Comparison of ENCODE assay signal across 12 cellular contexts in genomic region chr13:67515895-67516294, GRCh38.
DNase-seq lines count a peak whose midpoint lies in the region; ATAC-seq and TF ChIP-seq lines count a peak whose summit lies in the region.
"Had no signal": no experiment of that assay in that cellular context is flagged by ENCODE, and none has a peak within 500 bp of the region (broad histone marks: within the 10 kb centered on the region; RNA-seq: fewer than 3 reads in every experiment).

No MANE protein-coding gene starts in this region.

- peak; percentile 9 for DNase-seq in SIG-M5 treated with dmso at 0.1 percent for 504 hours (lab: John Stamatoyannopoulos, UW; ENCODE audit: unreplicated experiment)
- no peak for DNase-seq in SIG-M5 (lab: John Stamatoyannopoulos, UW)
- DNase-seq in RWPE1 (ENCODE audit: low spot score), result peak; percentile 28
- no peak for DNase-seq in glutamatergic neuron
- no peak for DNase-seq in EL
- DNase-seq in osteoblast (ENCODE audit: insufficient read length, low spot score, missing footprints), result no peak
- no peak for DNase-seq in activated T-cell treated with anti-CD3 and anti-CD28 coated beads, Interleukin-2, amount 50 U/mL, for 4 hours
- DNase-seq: activated CD4-positive, alpha-beta memory T cell treated with anti-CD3 and anti-CD28 coated beads for 36 hours; colonic mucosa; NCI-H526 treated with DMSO at 0.1 percent for 48 hours had no signal

- H3K4me3 ChIP-seq in osteoblast (ENCODE audit: insufficient read depth, low read length), result no peak overlapping the region
- H3K4me3 ChIP-seq: colonic mucosa had no signal

- no peak overlapping the region for H3K4me3 Mint-ChIP-seq in glutamatergic neuron (ENCODE audit: unreplicated experiment)
- no peak overlapping the region for H3K4me3 Mint-ChIP-seq in activated T-cell treated with anti-CD3 and anti-CD28 coated beads, Interleukin-2, amount 50 U/mL, for 4 hours
- H3K4me3 Mint-ChIP-seq: activated CD4-positive, alpha-beta memory T cell treated with anti-CD3 and anti-CD28 coated beads for 36 hours; memory B cell had no signal

- no peaks in the 10 kb centered on the region for H3K4me1 Mint-ChIP-seq in glutamatergic neuron (ENCODE audit: low read depth, unreplicated experiment)
- no peaks in the 10 kb centered on the region for H3K4me1 Mint-ChIP-seq in activated T-cell treated with anti-CD3 and anti-CD28 coated beads, Interleukin-2, amount 50 U/mL, for 4 hours (ENCODE audit: low read depth)
- H3K4me1 Mint-ChIP-seq: memory B cell had no signal

- H3K4me2 ChIP-seq in osteoblast (ENCODE audit: insufficient read depth, low read length), result no peak overlapping the region

- H3K9me3 ChIP-seq in osteoblast (ENCODE audit: low read depth, low read length), result no peaks in the 10 kb centered on the region
- H3K9me3 ChIP-seq: colonic mucosa had no signal

- POLR2A ChIA-PET in RWPE1 (lab: Yijun Ruan, JAX; ENCODE audit: low non-redundant PET), result no interaction called here

- no peak overlapping the region for H3K27ac ChIP-seq in RWPE1
- no peak overlapping the region for H3K27ac ChIP-seq in osteoblast (ENCODE audit: low read depth, low read length)
- H3K27ac ChIP-seq: colonic mucosa had no signal

- CTCF ChIA-PET in RWPE1 (lab: Yijun Ruan, JAX), result no interaction called here

- no peaks in the 10 kb centered on the region for H3K36me3 ChIP-seq in osteoblast (ENCODE audit: insufficient read depth, low read length)
- H3K36me3 ChIP-seq: colonic mucosa had no signal

- no peaks in the 10 kb centered on the region for H3K79me2 ChIP-seq in osteoblast (ENCODE audit: insufficient read depth, low read length)

- H2AFZ ChIP-seq in osteoblast (ENCODE audit: low read length), result no peak overlapping the region

- H3K36me3 Mint-ChIP-seq in glutamatergic neuron (ENCODE audit: unreplicated experiment), result no peaks in the 10 kb centered on the region
- H3K36me3 Mint-ChIP-seq in activated T-cell treated with anti-CD3 and anti-CD28 coated beads, Interleukin-2, amount 50 U/mL, for 4 hours (ENCODE audit: insufficient read depth), result no peaks in the 10 kb centered on the region
- H3K36me3 Mint-ChIP-seq: activated CD4-positive, alpha-beta memory T cell treated with anti-CD3 and anti-CD28 coated beads for 36 hours; memory B cell had no signal

- H3K9me3 Mint-ChIP-seq in glutamatergic neuron (ENCODE audit: unreplicated experiment), result no peaks in the 10 kb centered on the region
- H3K9me3 Mint-ChIP-seq in activated T-cell treated with anti-CD3 and anti-CD28 coated beads, Interleukin-2, amount 50 U/mL, for 4 hours, result no peaks in the 10 kb centered on the region
- H3K9me3 Mint-ChIP-seq: memory B cell had no signal

- no peaks in the 10 kb centered on the region for H3K27me3 ChIP-seq in osteoblast (ENCODE audit: insufficient read depth, low read length)
- H3K27me3 ChIP-seq: colonic mucosa had no signal

- peak; percentile 82 for ATAC-seq in HG03139 (IDR thresholded peaks at IDR 0.05; ENCODE audit: unreplicated experiment)
- no peak for ATAC-seq in activated T-cell treated with anti-CD3 and anti-CD28 coated beads, Interleukin-2, amount 50 U/mL, for 4 hours

- TF ChIP-seq CTCF in RWPE1 (conservative IDR thresholded peaks at IDR 0.05; ENCODE audit: low read depth), result no peak
- TF ChIP-seq CTCF in glutamatergic neuron (IDR thresholded peaks at IDR 0.05; ENCODE audit: partially characterized antibody, unreplicated experiment), result no peak
- no peak for TF ChIP-seq CTCF in osteoblast (IDR thresholded peaks at IDR 0.05; ENCODE audit: extremely low read depth, low read depth, low read length)

- H4K20me1 ChIP-seq in osteoblast (ENCODE audit: insufficient read depth, low read length), result no peaks in the 10 kb centered on the region

- H3K27me3 Mint-ChIP-seq in glutamatergic neuron (ENCODE audit: unreplicated experiment), result no peaks in the 10 kb centered on the region
- no peaks in the 10 kb centered on the region for H3K27me3 Mint-ChIP-seq in activated T-cell treated with anti-CD3 and anti-CD28 coated beads, Interleukin-2, amount 50 U/mL, for 4 hours (ENCODE audit: low read depth)
- H3K27me3 Mint-ChIP-seq: activated CD4-positive, alpha-beta memory T cell treated with anti-CD3 and anti-CD28 coated beads for 36 hours; memory B cell had no signal

- H3K27ac Mint-ChIP-seq in glutamatergic neuron (ENCODE audit: unreplicated experiment), result no peak overlapping the region
- H3K27ac Mint-ChIP-seq: activated CD4-positive, alpha-beta memory T cell treated with anti-CD3 and anti-CD28 coated beads for 36 hours; memory B cell had no signal

- H3K4me1 ChIP-seq in osteoblast (ENCODE audit: insufficient read depth, low read length), result no peaks in the 10 kb centered on the region
- H3K4me1 ChIP-seq: colonic mucosa had no signal

Comparison
In these comparisons a context has a peak if more than half of its experiments do, and no peak if none do; other contexts are left out.
1. DNase-seq: peak in SIG-M5 treated with dmso at 0.1 percent for 504 hours (single experiment) and RWPE1 (single experiment); none in SIG-M5 (single experiment), glutamatergic neuron (single experiment), EL (single experiment), osteoblast (single experiment) and activated T-cell treated with anti-CD3 and anti-CD28 coated beads, Interleukin-2, amount 50 U/mL, for 4 hours (single experiment).